In the genomic region with DNA sequence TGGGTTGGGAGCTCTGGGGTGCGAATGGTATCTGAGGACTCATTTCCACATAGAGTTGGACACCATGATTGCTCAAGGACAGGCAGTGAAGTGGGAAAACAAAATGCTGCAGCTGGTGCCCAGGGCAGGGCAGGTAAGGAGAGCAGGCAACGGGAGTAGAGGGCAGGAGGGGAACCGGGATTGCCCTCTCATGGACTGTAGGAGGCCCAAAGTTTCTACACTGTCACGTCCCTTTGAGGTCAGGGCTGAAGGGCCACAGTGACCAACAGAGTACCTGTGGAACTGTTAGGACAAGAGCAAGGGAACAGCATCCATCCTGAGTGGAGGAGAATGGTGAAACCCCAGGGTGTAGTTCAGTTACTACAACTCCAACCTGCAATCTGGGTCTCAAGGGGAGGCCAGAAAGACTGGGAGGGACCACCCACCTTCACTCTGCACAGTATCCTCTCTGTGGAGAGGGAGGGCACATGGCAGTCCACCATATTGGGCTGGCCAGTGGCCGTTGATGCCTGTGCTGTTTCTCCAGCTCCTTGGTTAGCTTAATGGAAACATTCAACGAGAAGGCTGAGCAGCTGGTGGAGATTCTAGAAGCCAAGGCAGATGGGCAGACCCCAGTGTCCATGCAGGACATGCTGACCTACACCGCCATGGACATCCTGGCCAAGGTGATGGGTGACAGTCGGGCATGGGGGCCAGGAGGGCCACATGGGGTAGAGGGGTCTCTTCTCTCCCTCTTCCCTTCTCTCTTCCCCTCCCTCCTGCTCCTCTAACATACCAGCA, we compare ENCODE assay signal across 27 cellular contexts. TPM values are rescaled to one million over a fixed set of nuclear protein-coding genes. Genes with fewer than 3 reads are reported as not detected.
"Had no signal": no experiment of that assay in that cellular context is flagged by ENCODE, and none has a peak within 500 bp of the region (broad histone marks: within the 10 kb centered on the region; RNA-seq: fewer than 3 reads in every experiment).

No MANE protein-coding gene starts in this region.

- H3K27me3 Mint-ChIP-seq: progenitor cell of endocrine pancreas had no signal

- DNase-seq: activated CD4-positive, alpha-beta T cell treated with anti-CD3 and anti-CD28 coated beads for 48 hours; activated CD4-positive, alpha-beta T cell treated with anti-CD3 and anti-CD28 coated beads, Interleukin-2, amount 50 U/mL, for 48 hours; activated naive CD4-positive, alpha-beta T cell treated with anti-CD3 and anti-CD28 coated beads, Interleukin-2, amount 10 ng/mL, durations not matched to agents 7 days and 5 days; activated T-cell treated with anti-CD3 and anti-CD28 coated beads, Interleukin-2, amount 50 U/mL, for 72 hours; amniotic stem cell; brain microvascular endothelial cell; central memory CD4-positive, alpha-beta T cell; foreskin fibroblast; heart left ventricle; left lung; lower lobe of right lung; stimulated activated CD4-positive, alpha-beta T cell treated with anti-CD3 and anti-CD28 coated beads, Interleukin-12 subunit alpha, Interleukin-12 subunit beta, amount 100 ng/mL, for 4 hours; stimulated activated CD4-positive, alpha-beta T cell treated with anti-CD3 and anti-CD28 coated beads, Interleukin-4, amount 100 ng/mL, for 1 hour; stimulated activated naive CD8-positive, alpha-beta T cell treated with anti-CD3 and anti-CD28 coated beads, Interleukin-15, Interleukin-2, amounts not matched to agents 100 U/mL and 50 U/mL, for 24 hours; SW 1271; T-helper 9 cell; testis; transverse colon; uterus had no signal

- H3K4me1 ChIP-seq: heart left ventricle, left lung, lower lobe of right lung, testis, transverse colon, uterus had no signal

- H3K36me3 Mint-ChIP-seq: activated naive CD4-positive, alpha-beta T cell treated with anti-CD3 and anti-CD28 coated beads, Interleukin-2, amount 10 ng/mL, durations not matched to agents 7 days and 5 days had no signal

- ATAC-seq: activated CD4-positive, CD25-positive, alpha-beta regulatory T cell treated with anti-CD3 and anti-CD28 coated beads, Interleukin-2, amount 50 U/mL, for 24 hours; activated T-cell treated with anti-CD3 and anti-CD28 coated beads, Interleukin-2, amount 50 U/mL, for 72 hours; left lung; lower lobe of right lung; sciatic nerve; stimulated activated naive CD8-positive, alpha-beta T cell treated with anti-CD3 and anti-CD28 coated beads, Interleukin-15, Interleukin-2, amounts not matched to agents 100 U/mL and 50 U/mL, for 24 hours had no signal

- H3K4me1 Mint-ChIP-seq: activated naive CD4-positive, alpha-beta T cell treated with anti-CD3 and anti-CD28 coated beads, Interleukin-2, amount 10 ng/mL, durations not matched to agents 7 days and 5 days; nephron had no signal

- H3K27me3 ChIP-seq: heart left ventricle, left lung, testis, uterus had no signal

- H3K36me3 ChIP-seq: brain microvascular endothelial cell, heart left ventricle, left lung, lower lobe of right lung, transverse colon, uterus had no signal

- H3K4me3 ChIP-seq: heart left ventricle, left lung, lower lobe of right lung, skin epidermis, testis, transverse colon, uterus had no signal

- H3K4me3 Mint-ChIP-seq: activated naive CD4-positive, alpha-beta T cell treated with anti-CD3 and anti-CD28 coated beads, Interleukin-2, amount 10 ng/mL, durations not matched to agents 7 days and 5 days; activated T-cell treated with anti-CD3 and anti-CD28 coated beads, Interleukin-2, amount 50 U/mL, for 72 hours; nephron; T-helper 1 cell treated with Interleukin-12 subunit alpha and Interleukin-12 subunit beta and Interleukin-4 antibody, amounts not matched to agents 30 μg/mL and 1 μg/mL, for 36 hours had no signal

- H3K9me3 ChIP-seq: testis had no signal

- H3K27ac Mint-ChIP-seq: activated naive CD4-positive, alpha-beta T cell treated with anti-CD3 and anti-CD28 coated beads, Interleukin-2, amount 10 ng/mL, durations not matched to agents 7 days and 5 days; activated T-cell treated with anti-CD3 and anti-CD28 coated beads, Interleukin-2, amount 50 U/mL, for 72 hours; nephron; progenitor cell of endocrine pancreas; T-helper 1 cell treated with Interleukin-12 subunit alpha and Interleukin-12 subunit beta and Interleukin-4 antibody, amounts not matched to agents 30 μg/mL and 1 μg/mL, for 36 hours had no signal

- H3K27ac ChIP-seq: brain microvascular endothelial cell, heart left ventricle, left lung, lower lobe of right lung, skin epidermis, testis, transverse colon, uterus, VCaP had no signal

RNA-seq across cellular contexts. Expression of gene CYP46A1, which starts 22.2 kb away (rescaled TPM):
- total RNA-seq: kidney epithelial cell had no signal
